ENCODE assay signal across 16 cellular contexts in genomic region chr2:190587106-190587505, GRCh38. TPM values are rescaled to one million over a fixed set of nuclear protein-coding genes. Genes with fewer than 3 reads are reported as not detected.
A peak's percentile ranks its signal among the peaks of the same experiment; 100 is the strongest.
DNase-seq lines count a peak whose midpoint lies in the region; ATAC-seq, FAIRE-seq and TF ChIP-seq lines count a peak whose summit lies in the region.
"Had no signal": no experiment of that assay in that cellular context is flagged by ENCODE, and none has a peak within 500 bp of the region (broad histone marks: within the 10 kb centered on the region; RNA-seq: fewer than 3 reads in every experiment).

No MANE protein-coding gene starts in this region.

- H3K27ac ChIP-seq in HepG2 (ENCODE audit: extremely low read length, insufficient read depth, low read length), result no peak overlapping the region
- no peak overlapping the region for H3K27ac ChIP-seq in right lobe of liver
- H3K27ac ChIP-seq in K562 (ENCODE audit: extremely low read depth, low read depth, low read length), result no peak overlapping the region
- no peak overlapping the region for H3K27ac ChIP-seq in Peyer's patch
- H3K27ac ChIP-seq: 22Rv1 had no signal

- TF ChIP-seq RAD21 in HepG2 (CRISPR knock-in tag; IDR thresholded peaks at IDR 0.05), result no peak
- no peak for TF ChIP-seq RAD21 in K562 (CRISPR knock-in tag; conservative IDR thresholded peaks at IDR 0.05 in 1 of 2, IDR thresholded peaks at IDR 0.05 in 1 of 2)

- no peaks in the 10 kb centered on the region for H3K9me1 ChIP-seq in K562 (ENCODE audit: control insufficient read depth, insufficient read depth, low read length)

- H2AFZ ChIP-seq in HepG2 (ENCODE audit: low read length) (no peak overlapping the region), K562 (ENCODE audit: low read depth, low read length) (no peak overlapping the region)

- H3K9me3 ChIP-seq in HepG2 (ENCODE audit: low read length), result no peaks in the 10 kb centered on the region
- H3K9me3 ChIP-seq in right lobe of liver, result no peaks in the 10 kb centered on the region
- no peaks in the 10 kb centered on the region; the same call in 1 of the 2 replicates for H3K9me3 ChIP-seq in K562 (replicated peaks; ENCODE audit: control insufficient read depth, insufficient read depth, low read depth, low read length)
- H3K9me3 ChIP-seq in Peyer's patch, result no peaks in the 10 kb centered on the region

- BruUV-seq in HepG2 (replicated peaks; lab: Mats Ljungman, UMichigan) (no TSS peak), K562 (replicated peaks; lab: Mats Ljungman, UMichigan) (no TSS peak)

- 49% methylated on average over 4 of the region's 4 CpGs for WGBS in HepG2 (ENCODE audit: low lambda C conversion rate)
- WGBS in right lobe of liver (ENCODE audit: insufficient coverage, low coverage, low lambda C conversion rate, missing lambda C conversion rate), result 91% methylated on average over 4 of the region's 4 CpGs
- WGBS in K562 (ENCODE audit: insufficient coverage, low coverage, missing lambda C conversion rate), result 59% methylated on average over 4 of the region's 4 CpGs

- CTCF ChIA-PET in HepG2 (lab: Yijun Ruan, JAX; ENCODE audit: low intra/inter-chr PET ratio, low total read pairs), result no interaction called here
- CTCF ChIA-PET in K562 (lab: Yijun Ruan, JAX; ENCODE audit: low intra/inter-chr PET ratio), result no interaction called here

- intact Hi-C loops in HepG2 (cut with micrococcal nuclease; ENCODE audit: unreplicated experiment) (no loop called here), right lobe of liver (cut with DNase I) (no loop called here), K562 (cut with micrococcal nuclease) (no loop called here)

- no peak for TF ChIP-seq EP300 in HepG2 (IDR thresholded peaks at IDR 0.05; ENCODE audit: low read depth in 2 of 2, low read length in 2 of 2)
- TF ChIP-seq EP300 in HepG2 (CRISPR knock-in tag; IDR thresholded peaks at IDR 0.05; ENCODE audit: borderline replicate concordance), result no peak
- TF ChIP-seq EP300 in K562 (IDR thresholded peaks at IDR 0.05; ENCODE audit: low read length), result no peak

- no peaks in the 10 kb centered on the region for H4K20me1 ChIP-seq in HepG2 (ENCODE audit: insufficient read depth, low read length)
- no peaks in the 10 kb centered on the region for H4K20me1 ChIP-seq in K562 (replicated peaks; ENCODE audit: control insufficient read depth, insufficient read depth, low read length)

- no peak for TF ChIP-seq CTCF in HepG2 (CRISPR knock-in tag; IDR thresholded peaks at IDR 0.05)
- no peak for TF ChIP-seq CTCF in right lobe of liver (IDR thresholded peaks at IDR 0.05)
- no peak for TF ChIP-seq CTCF in K562 (IDR thresholded peaks at IDR 0.05 in 2 of 3, conservative IDR thresholded peaks at IDR 0.05 in 1 of 3; ENCODE audit: insufficient read depth in 2 of 3, low read depth in 1 of 3, low read length in 3 of 3)
- TF ChIP-seq CTCF in Peyer's patch (IDR thresholded peaks at IDR 0.05), result no peak

- TF ChIP-seq POLR2A in HepG2 (IDR thresholded peaks at IDR 0.05; ENCODE audit: insufficient read depth in 1 of 2, low read depth in 2 of 2, low read length in 2 of 2) (no peak), right lobe of liver (IDR thresholded peaks at IDR 0.05) (no peak), K562 (conservative IDR thresholded peaks at IDR 0.05) (no peak), Peyer's patch (IDR thresholded peaks at IDR 0.05) (no peak)

- ATAC-seq in HepG2, result peak; percentile 41; the same call in 2 of the 3 replicates
- ATAC-seq in right lobe of liver, result no peak
- ATAC-seq in K562, result no peak

- H3K27me3 ChIP-seq in HepG2 (ENCODE audit: control insufficient read depth in 1 of 2, insufficient read depth in 2 of 2, low read length in 2 of 2) (no peaks in the 10 kb centered on the region), right lobe of liver (no peaks in the 10 kb centered on the region), K562 (ENCODE audit: control insufficient read depth in 2 of 2, insufficient read depth in 2 of 2, low read length in 2 of 2) (no peaks in the 10 kb centered on the region), Peyer's patch (no peaks in the 10 kb centered on the region)

- H3K4me3 ChIP-seq in HepG2 (replicated peaks in 1 of 3; ENCODE audit: insufficient read depth in 1 of 3, low read depth in 2 of 3, low read length in 3 of 3), result no peak overlapping the region
- no peak overlapping the region for H3K4me3 ChIP-seq in right lobe of liver
- H3K4me3 ChIP-seq in K562, result no peak overlapping the region
- H3K4me3 ChIP-seq in Peyer's patch, result no peak overlapping the region

- H3K79me2 ChIP-seq in HepG2 (ENCODE audit: insufficient read depth, low read length), result no peaks in the 10 kb centered on the region
- H3K79me2 ChIP-seq in K562 (ENCODE audit: control insufficient read depth, insufficient read depth, low read length), result no peaks in the 10 kb centered on the region

- H3K4me1 ChIP-seq in HepG2 (ENCODE audit: insufficient read depth, low read length) (peaks cover 8% of the 10 kb centered on the region), right lobe of liver (no peaks in the 10 kb centered on the region), K562 (replicated peaks in 1 of 2; ENCODE audit: control insufficient read depth in 2 of 2, insufficient read depth in 2 of 2, low read length in 2 of 2) (peaks cover 4 to 32% of the 10 kb centered on the region in 2 experiments; a peak in 4 of 5 replicates), Peyer's patch (no peaks in the 10 kb centered on the region)

- H3K9ac ChIP-seq in HepG2 (ENCODE audit: insufficient read depth, low read depth, low read length), result no peak overlapping the region
- H3K9ac ChIP-seq in K562 (ENCODE audit: insufficient read depth in 1 of 2, low read depth in 2 of 2, low read length in 2 of 2), result no peak overlapping the region

- in situ Hi-C loops in HepG2 (cut with HindIII; ENCODE audit: extremely low pct_ligation_motif_present, low pct_unique_long_range_greater_than_20kb) (no loop called here), K562 (cut with MboI) (no loop called here)

- POLR2A ChIA-PET in HepG2 (lab: Yijun Ruan, JAX) (no interaction called here), K562 (lab: Yijun Ruan, JAX) (no interaction called here)

- peak; percentile 33 for DNase-seq in DMS 273 (lab: John Stamatoyannopoulos, UW; ENCODE audit: unreplicated experiment)
- no peak for DNase-seq in DMS 273 treated with DMSO at 0.1 percent for 48 hours (lab: John Stamatoyannopoulos, UW)
- DNase-seq in HepG2 (ENCODE audit: low spot score), result no peak
- no peak for DNase-seq in right lobe of liver
- DNase-seq in K562 (ENCODE audit: extremely low read depth in 1 of 4, low spot score in 3 of 4), result no peak
- DNase-seq in Peyer's patch, result no peak
- no peak for DNase-seq in hypothalamus (lab: John Stamatoyannopoulos, UW)
- no peak for DNase-seq in NCI-H1048 (lab: John Stamatoyannopoulos, UW)
- DNase-seq: CD8-positive, alpha-beta memory T cell; H9; NCI-H146; NCI-H526 treated with DMSO at 0.1 percent for 48 hours; SW 1271 had no signal

- FAIRE-seq in HepG2 (lab: Jason Lieb, UNC) (no peak), K562 (lab: Jason Lieb, UNC) (no peak)
- FAIRE-seq: G401.6, GM12891 had no signal

- H3K36me3 ChIP-seq in HepG2 (replicated peaks in 1 of 2; ENCODE audit: control insufficient read depth in 1 of 2, insufficient read depth in 2 of 2, low read length in 2 of 2), result no peaks in the 10 kb centered on the region
- no peaks in the 10 kb centered on the region for H3K36me3 ChIP-seq in right lobe of liver
- no peaks in the 10 kb centered on the region for H3K36me3 ChIP-seq in K562 (ENCODE audit: control insufficient read depth, insufficient read depth, low read length)
- no peaks in the 10 kb centered on the region for H3K36me3 ChIP-seq in Peyer's patch

- H3K4me2 ChIP-seq in HepG2 (ENCODE audit: low read depth, low read length) (peak overlapping the region; percentile 3; the same call in 1 of the 2 replicates), K562 (ENCODE audit: insufficient read depth, low read length) (no peak overlapping the region)

RNA-seq across cellular contexts. Expression of gene NEMP2, which starts 52.6 kb away (rescaled TPM):
- total RNA-seq in HepG2 (2016; rRNA removed; fragmentation: Illumina TruSeq; extraction: Trizol) (7.8 and 9.8 TPM in 2 replicates), right lobe of liver (1 to 10 TPM; 2.0 to 4.1 (median 2.7) TPM), K562 (2014; rRNA removed) (1.4 and 1.6 TPM in 2 replicates), K562 (2014; rRNA removed; fragmentation: Illumina TruSeq; extraction: Trizol) (1.7 and 3.0 TPM in 2 replicates), K562 (2015; rRNA removed; fragmentation: Illumina TruSeq; extraction: Trizol) (2.0 and 2.2 TPM in 2 replicates), K562 (2021) (2.4 and 3.3 TPM in 2 replicates), Peyer's patch (10 to 100 TPM in 1 of 4 donors, 1 to 10 TPM in 2, under 1 TPM in 1; 0.85 to 11.6 (median 1.8) TPM)
- total RNA-seq in HepG2 (2016; cell fraction: cytosol; rRNA removed; fragmentation: Illumina TruSeq; extraction: Trizol; ENCODE audit: low read depth), result 3.3 and 4.6 TPM in 2 replicates
- total RNA-seq in HepG2 (2016; cell fraction: insoluble cytoplasmic fraction; rRNA removed; fragmentation: Illumina TruSeq; extraction: Trizol), result 8.3 and 9.0 TPM in 2 replicates
- total RNA-seq in HepG2 (2016; cell fraction: membrane; rRNA removed; fragmentation: Illumina TruSeq; extraction: Trizol), result 6.5 and 7.6 TPM in 2 replicates
- 9.1 and 11.4 TPM in 2 replicates for total RNA-seq in HepG2 (2016; cell fraction: nucleus; rRNA removed; fragmentation: Illumina TruSeq; extraction: Trizol)
- polyA plus RNA-seq in HepG2 (2011; rRNA removed) (2.4 and 3.3 TPM in 2 replicates), K562 (2011; rRNA removed) (2.7 and 3.0 TPM in 2 replicates), K562 (2014; fragmentation: Illumina TruSeq; extraction: Trizol) (1.1 and 2.0 TPM in 2 replicates), K562 (2014; fragmentation: Nextera tagmentation; extraction: Ambion mirVana) (under 1 TPM; 0.32 to 0.36 TPM), K562 (2014; rRNA removed) (3.0 and 5.0 TPM in 2 replicates)
- 1.9 and 4.3 TPM in 2 replicates for polyA plus RNA-seq in HepG2 (2011; cell fraction: cytosol; rRNA removed)
- 1.3 and 2.1 TPM in 2 replicates for polyA plus RNA-seq in HepG2 (2011; cell fraction: nucleus; rRNA removed)
- 4.0 and 10.3 TPM in 2 replicates for polyA plus RNA-seq in HepG2 (2012)
- 1.8 and 2.3 TPM in 2 replicates for polyA plus RNA-seq in HepG2 (2016; cell fraction: cytosol; fragmentation: Illumina TruSeq; extraction: Trizol; ENCODE audit: low read depth)
- 5.0 and 6.7 TPM in 2 replicates for polyA plus RNA-seq in HepG2 (2016; cell fraction: insoluble cytoplasmic fraction; fragmentation: Illumina TruSeq; extraction: Trizol; ENCODE audit: low read depth)
- polyA plus RNA-seq in HepG2 (2016; cell fraction: membrane; fragmentation: Illumina TruSeq; extraction: Trizol; ENCODE audit: low read depth), result 3.9 and 4.2 TPM in 2 replicates
- polyA plus RNA-seq in HepG2 (2016; cell fraction: nucleus; fragmentation: Illumina TruSeq; extraction: Trizol; ENCODE audit: insufficient read depth, low read depth), result 5.9 and 7.7 TPM in 2 replicates
- 11.9 and 13.0 TPM in 2 replicates for polyA minus RNA-seq in HepG2 (2011; rRNA and poly(A)+ RNA removed; ENCODE audit: low replicate concordance)
- 4.2 and 8.0 TPM in 2 replicates for polyA minus RNA-seq in HepG2 (2011; cell fraction: cytosol; rRNA and poly(A)+ RNA removed)
- polyA minus RNA-seq in HepG2 (2011; cell fraction: nucleus; rRNA and poly(A)+ RNA removed), result 16.9 and 24.9 TPM in 2 replicates
- total RNA-seq in K562 (2011; cell fraction: chromatin; rRNA removed; ENCODE audit: low replicate concordance), result 6.9 and 7.5 TPM in 2 replicates
- 3.7 and 4.3 TPM in 2 replicates for total RNA-seq in K562 (2011; cell fraction: nucleolus; rRNA removed)
- 7.4 and 11.6 TPM in 2 replicates for total RNA-seq in K562 (2011; cell fraction: nucleoplasm; rRNA removed)
- 0.55 and 3.2 TPM in 2 replicates for polyA plus RNA-seq in K562 (2011; cell fraction: cytosol; rRNA removed)
- 1.9 and 2.0 TPM in 2 replicates for polyA plus RNA-seq in K562 (2011; cell fraction: nucleus; rRNA removed)
- polyA plus RNA-seq in K562 (2012), result 2.1 and 2.2 TPM in 2 replicates
- 9.7 and 10.6 TPM in 2 replicates for polyA minus RNA-seq in K562 (2011; rRNA and poly(A)+ RNA removed)
- polyA minus RNA-seq in K562 (2011; cell fraction: cytosol; rRNA and poly(A)+ RNA removed), result 3.1 and 3.5 TPM in 2 replicates
- polyA minus RNA-seq in K562 (2011; cell fraction: nucleus; rRNA and poly(A)+ RNA removed), result 6.3 and 9.2 TPM in 2 replicates
